ENCODE assay signal across 8 cellular contexts in the genomic region with DNA sequence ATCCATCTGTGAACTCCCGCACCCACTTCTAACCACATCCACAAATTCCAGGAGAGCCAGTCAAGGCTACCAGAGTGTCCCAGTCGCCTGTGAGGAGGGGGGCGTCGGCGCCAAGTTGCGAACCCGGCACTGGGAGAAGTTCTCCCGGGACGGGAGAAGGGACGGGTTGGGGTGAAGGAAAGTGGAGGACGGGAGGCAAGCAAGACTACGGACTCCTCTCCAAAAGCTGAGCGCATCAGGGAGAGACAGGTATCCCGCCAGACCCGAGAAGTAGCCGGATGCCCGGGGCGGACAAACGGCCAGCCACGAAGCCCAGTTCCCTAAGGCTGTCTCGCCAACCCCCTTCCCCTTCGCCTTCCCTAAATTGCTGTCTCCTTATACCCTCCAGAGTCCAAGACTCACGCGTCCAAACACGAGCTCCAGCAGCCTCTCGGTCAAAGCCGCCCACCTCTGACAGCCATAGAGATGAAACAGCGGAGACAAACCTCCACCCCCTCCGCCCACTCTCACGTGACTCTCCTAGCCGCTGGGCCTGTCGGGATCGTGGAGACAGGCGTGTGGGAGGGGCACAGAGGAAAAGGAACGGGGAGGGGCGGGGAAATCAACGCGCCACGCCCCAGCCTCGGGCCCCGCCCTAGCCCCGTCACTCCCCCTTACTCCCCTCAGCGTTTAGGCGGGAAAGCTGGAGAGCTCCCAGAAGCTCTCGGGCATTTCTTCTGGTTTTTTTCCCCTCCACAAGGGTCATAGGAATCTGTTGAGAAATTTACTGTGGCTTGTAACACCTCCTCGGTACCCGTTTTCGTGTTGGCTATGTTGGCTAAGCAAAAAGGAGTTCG. TPM values are rescaled to one million over a fixed set of nuclear protein-coding genes. Genes with fewer than 3 reads are reported as not detected.
DNase-seq lines count a peak whose midpoint lies in the region; ATAC-seq and TF ChIP-seq lines count a peak whose summit lies in the region.

A gene with protein sequence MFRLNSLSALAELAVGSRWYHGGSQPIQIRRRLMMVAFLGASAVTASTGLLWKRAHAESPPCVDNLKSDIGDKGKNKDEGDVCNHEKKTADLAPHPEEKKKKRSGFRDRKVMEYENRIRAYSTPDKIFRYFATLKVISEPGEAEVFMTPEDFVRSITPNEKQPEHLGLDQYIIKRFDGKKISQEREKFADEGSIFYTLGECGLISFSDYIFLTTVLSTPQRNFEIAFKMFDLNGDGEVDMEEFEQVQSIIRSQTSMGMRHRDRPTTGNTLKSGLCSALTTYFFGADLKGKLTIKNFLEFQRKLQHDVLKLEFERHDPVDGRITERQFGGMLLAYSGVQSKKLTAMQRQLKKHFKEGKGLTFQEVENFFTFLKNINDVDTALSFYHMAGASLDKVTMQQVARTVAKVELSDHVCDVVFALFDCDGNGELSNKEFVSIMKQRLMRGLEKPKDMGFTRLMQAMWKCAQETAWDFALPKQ (minus strand): TSS at position 472 of the 836 bp plus-strand sequence. CDS start 59,286 bp downstream, outside the sequence.

- no peaks in the 10 kb centered on the region for H3K27me3 Mint-ChIP-seq in Calu3 (ENCODE audit: unreplicated experiment)
- H3K27me3 Mint-ChIP-seq in endothelial cell (ENCODE audit: unreplicated experiment), result no peaks in the 10 kb centered on the region

- DNase-seq in Calu3 (peak; percentile 98), HuH-7 (ENCODE audit: low spot score) (peak; percentile 81), endothelial cell (ENCODE audit: low spot score) (peak; percentile 90), midbrain (lab: John Stamatoyannopoulos, UW) (peak; percentile 98)
- DNase-seq in activated CD8-positive, alpha-beta memory T cell treated with anti-CD3 and anti-CD28 coated beads, Interleukin-2, amount 50 U/mL, for 48 hours, result peak; percentile 94
- DNase-seq in stimulated activated CD8-positive, alpha-beta memory T cell treated with anti-CD3 and anti-CD28 coated beads, Interleukin-2, amount 100 ng/mL, for 1 hour (ENCODE audit: low read depth in 2 of 2), result peak; percentile 78 to 92

- peak within 1 kb of the TSS; percentile 98 for H3K4me3 ChIP-seq in OCI-LY3 (ENCODE audit: low read length)

- H3K27me3 ChIP-seq in OCI-LY3 (ENCODE audit: low read depth, low read length), result no peaks in the 10 kb centered on the region

- H3K4me3 Mint-ChIP-seq in Calu3 (ENCODE audit: low read depth, unreplicated experiment) (peak within 1 kb of the TSS; percentile 92), endothelial cell (ENCODE audit: unreplicated experiment) (peak within 1 kb of the TSS; percentile 99)

- no peaks in the 10 kb centered on the region for H3K9me3 Mint-ChIP-seq in Calu3 (ENCODE audit: low read depth, unreplicated experiment)
- H3K9me3 Mint-ChIP-seq in endothelial cell (ENCODE audit: unreplicated experiment), result no peaks in the 10 kb centered on the region

- CTCF ChIA-PET in Calu3 (lab: Charles Lee), result interaction anchor here (0.5 to 1.4 kb wide), 10 partner anchors 8 to 461 kb away, joined by 3 to 11 read pairs (median 3); a partner anchor contains a TSS

- peaks cover 18% of the 10 kb centered on the region for H3K36me3 Mint-ChIP-seq in Calu3 (ENCODE audit: insufficient read depth, unreplicated experiment)
- no peaks in the 10 kb centered on the region for H3K36me3 Mint-ChIP-seq in endothelial cell (ENCODE audit: low read depth, unreplicated experiment)

- H3K4me1 Mint-ChIP-seq in Calu3 (ENCODE audit: low read depth, unreplicated experiment) (peaks cover 17% of the 10 kb centered on the region), endothelial cell (ENCODE audit: unreplicated experiment) (peaks cover 7% of the 10 kb centered on the region)

- H3K4me2 ChIP-seq in OCI-LY3 (ENCODE audit: low read length), result peak within 1 kb of the TSS; percentile 90

- H3K27ac ChIP-seq in OCI-LY3 (ENCODE audit: low read length), result peak within 1 kb of the TSS; percentile 38; the same call in 1 of the 2 replicates

- ATAC-seq in GM21447 (IDR thresholded peaks at IDR 0.05; ENCODE audit: unreplicated experiment), result peak; percentile 97

- H3K27ac Mint-ChIP-seq in Calu3 (ENCODE audit: unreplicated experiment), result peak within 1 kb of the TSS; percentile 87
- H3K27ac Mint-ChIP-seq in endothelial cell (ENCODE audit: unreplicated experiment), result peak within 1 kb of the TSS; percentile 92

- intact Hi-C loops in Calu3 (cut with micrococcal nuclease; ENCODE audit: unreplicated experiment), result loop anchor here (10.0 kb wide), 1 partner anchor 209 kb away; no protein-coding TSS in a partner anchor

- TSS peak; percentile 79 for BruUV-seq in Calu3 (replicated peaks; lab: Mats Ljungman, UMichigan)

- no peaks in the 10 kb centered on the region for H3K9me3 ChIP-seq in OCI-LY3 (ENCODE audit: insufficient read depth, low read length)

- H3K4me1 ChIP-seq in OCI-LY3 (ENCODE audit: low read length), result peaks cover 10% of the 10 kb centered on the region

- no peak for TF ChIP-seq CTCF in Calu3 (IDR thresholded peaks at IDR 0.05; ENCODE audit: unreplicated experiment)
- no peak for TF ChIP-seq CTCF in OCI-LY3 (IDR thresholded peaks at IDR 0.05; ENCODE audit: low read depth, low read length)
- TF ChIP-seq CTCF in endothelial cell (IDR thresholded peaks at IDR 0.05; ENCODE audit: unreplicated experiment), result no peak

- H2AFZ ChIP-seq in OCI-LY3 (ENCODE audit: low read depth, low read length), result peak within 1 kb of the TSS; percentile 95

- no peaks in the 10 kb centered on the region for H4K20me1 ChIP-seq in OCI-LY3 (ENCODE audit: insufficient read depth, low read length)

- H3K79me2 ChIP-seq in OCI-LY3 (ENCODE audit: low read length), result no peaks in the 10 kb centered on the region

- no peaks in the 10 kb centered on the region for H3K36me3 ChIP-seq in OCI-LY3 (replicated peaks; ENCODE audit: low read depth, low read length)

- H3K9ac ChIP-seq in OCI-LY3 (ENCODE audit: low read length), result peak within 1 kb of the TSS; percentile 75

RNA-seq across cellular contexts. Expression of the gene that starts here (rescaled TPM):
- total RNA-seq in Calu3 (2022), result 89.1 and 89.4 TPM in 2 replicates
- total RNA-seq in endothelial cell (ENCODE audit: unreplicated experiment), result 39.9 TPM

Comparison
In these comparisons a context has a peak if more than half of its experiments do, and no peak if none do; other contexts are left out.
1. Peak in every context shown above with its lines: DNase-seq, ATAC-seq, H3K4me3 ChIP-seq and H3K27ac ChIP-seq.